In the genomic region with DNA sequence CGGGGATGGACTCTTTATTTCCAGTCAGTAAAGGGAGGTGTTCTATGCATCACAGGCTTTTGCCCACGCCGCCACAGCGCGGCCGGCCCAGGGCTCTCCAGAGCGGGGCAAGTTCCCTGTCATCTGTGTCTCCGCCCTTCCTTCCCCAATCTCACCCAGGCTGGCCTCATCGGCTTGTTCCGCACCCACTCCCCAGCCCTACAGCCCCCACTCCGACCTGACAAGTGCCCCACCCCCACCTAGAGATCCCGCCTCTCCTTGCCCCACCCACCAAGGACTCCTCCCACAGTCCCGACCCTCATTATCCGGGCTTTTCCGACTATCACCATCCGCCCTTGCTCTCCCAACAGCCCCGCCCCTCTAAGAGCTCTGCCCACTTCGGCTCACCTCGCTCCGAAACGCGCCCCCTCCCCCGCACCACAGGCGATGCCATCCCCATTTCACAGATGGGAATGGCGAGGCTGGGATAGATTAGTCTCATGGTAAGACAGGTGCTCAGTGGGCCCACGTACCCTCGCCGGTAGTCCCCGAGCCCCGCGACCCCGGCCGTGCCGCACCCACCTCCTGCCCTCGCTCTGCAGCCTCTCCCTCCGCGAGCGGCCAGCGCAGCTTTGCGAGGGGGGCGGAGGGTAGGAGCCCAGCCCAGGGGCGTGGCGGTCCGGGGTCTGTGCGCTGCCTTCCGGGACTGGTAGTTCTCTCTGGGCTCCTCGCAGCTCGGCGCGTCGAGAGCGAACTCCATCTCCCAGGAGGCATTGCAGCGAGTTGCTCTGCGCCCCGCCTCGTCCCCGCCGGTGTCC, we compare ENCODE assay signal across 1 cellular context.
TF ChIP-seq lines count a peak whose summit lies in the region.

A gene with protein sequence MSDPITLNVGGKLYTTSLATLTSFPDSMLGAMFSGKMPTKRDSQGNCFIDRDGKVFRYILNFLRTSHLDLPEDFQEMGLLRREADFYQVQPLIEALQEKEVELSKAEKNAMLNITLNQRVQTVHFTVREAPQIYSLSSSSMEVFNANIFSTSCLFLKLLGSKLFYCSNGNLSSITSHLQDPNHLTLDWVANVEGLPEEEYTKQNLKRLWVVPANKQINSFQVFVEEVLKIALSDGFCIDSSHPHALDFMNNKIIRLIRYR (minus strand): TSS at position 615 of the 797 bp plus-strand sequence. CDS start 14,072 bp downstream, outside the sequence.

TF ChIP-seq in HepG2, 621 proteins besides CTCF, POLR2A, EP300 and RAD21 (continued from another document and continues in another):
- no peak; the same call in none of the 2 replicates for TF ChIP-seq ZSCAN21 (CRISPR knock-in tag; IDR thresholded peaks at IDR 0.05; ENCODE audit: borderline replicate concordance)
- no peak for TF ChIP-seq ARID2 (CRISPR knock-in tag; IDR thresholded peaks at IDR 0.05; ENCODE audit: borderline replicate concordance)
- TF ChIP-seq RFX3 (CRISPR knock-in tag; IDR thresholded peaks at IDR 0.05) = no peak; the same call in 1 of the 2 replicates
- peak; percentile 89 for TF ChIP-seq RBFOX2 (IDR thresholded peaks at IDR 0.05; ENCODE audit: low read depth, low read length)
- TF ChIP-seq PRPF4 (IDR thresholded peaks at IDR 0.05; ENCODE audit: low read depth, low read length, poor library complexity, severe bottlenecking) = no peak
- TF ChIP-seq ZMYM2 (CRISPR knock-in tag; IDR thresholded peaks at IDR 0.05) = peak; percentile 98
- TF ChIP-seq, protein P1, sequence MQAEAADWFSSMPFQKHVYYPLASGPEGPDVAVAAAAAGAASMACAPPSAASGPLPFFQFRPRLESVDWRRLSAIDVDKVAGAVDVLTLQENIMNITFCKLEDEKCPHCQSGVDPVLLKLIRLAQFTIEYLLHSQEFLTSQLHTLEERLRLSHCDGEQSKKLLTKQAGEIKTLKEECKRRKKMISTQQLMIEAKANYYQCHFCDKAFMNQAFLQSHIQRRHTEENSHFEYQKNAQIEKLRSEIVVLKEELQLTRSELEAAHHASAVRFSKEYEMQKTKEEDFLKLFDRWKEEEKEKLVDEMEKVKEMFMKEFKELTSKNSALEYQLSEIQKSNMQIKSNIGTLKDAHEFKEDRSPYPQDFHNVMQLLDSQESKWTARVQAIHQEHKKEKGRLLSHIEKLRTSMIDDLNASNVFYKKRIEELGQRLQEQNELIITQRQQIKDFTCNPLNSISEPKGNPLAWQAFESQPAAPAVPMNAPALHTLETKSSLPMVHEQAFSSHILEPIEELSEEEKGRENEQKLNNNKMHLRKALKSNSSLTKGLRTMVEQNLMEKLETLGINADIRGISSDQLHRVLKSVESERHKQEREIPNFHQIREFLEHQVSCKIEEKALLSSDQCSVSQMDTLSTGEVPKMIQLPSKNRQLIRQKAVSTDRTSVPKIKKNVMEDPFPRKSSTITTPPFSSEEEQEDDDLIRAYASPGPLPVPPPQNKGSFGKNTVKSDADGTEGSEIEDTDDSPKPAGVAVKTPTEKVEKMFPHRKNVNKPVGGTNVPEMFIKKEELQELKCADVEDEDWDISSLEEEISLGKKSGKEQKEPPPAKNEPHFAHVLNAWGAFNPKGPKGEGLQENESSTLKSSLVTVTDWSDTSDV (CRISPR knock-in tag; IDR thresholded peaks at IDR 0.05) = no peak
- peak; percentile 66 for TF ChIP-seq ZNF317 (CRISPR knock-in tag; IDR thresholded peaks at IDR 0.05)
- TF ChIP-seq ZNF567 (CRISPR knock-in tag; IDR thresholded peaks at IDR 0.05; ENCODE audit: borderline replicate concordance) = no peak
- TF ChIP-seq NCOA1 (CRISPR knock-in tag; IDR thresholded peaks at IDR 0.05) = no peak
- no peak for TF ChIP-seq ZNF768 (CRISPR knock-in tag; IDR thresholded peaks at IDR 0.05)
- TF ChIP-seq RFX1 (IDR thresholded peaks at IDR 0.05) = no peak
- peak; percentile 90; the same call in 1 of the 2 replicates for TF ChIP-seq ZBTB20 (CRISPR knock-in tag; IDR thresholded peaks at IDR 0.05; ENCODE audit: borderline replicate concordance, low read depth)
- TF ChIP-seq ZBTB8A (CRISPR knock-in tag; IDR thresholded peaks at IDR 0.05; ENCODE audit: borderline replicate concordance, low read depth) = no peak
- no peak for TF ChIP-seq ZNF75D (CRISPR knock-in tag; IDR thresholded peaks at IDR 0.05; ENCODE audit: borderline replicate concordance)
- TF ChIP-seq TRIM24 (CRISPR knock-in tag; IDR thresholded peaks at IDR 0.05) = no peak
- peak; percentile 65; the same call in 1 of the 2 replicates for TF ChIP-seq ELF3 (CRISPR knock-in tag; IDR thresholded peaks at IDR 0.05)
- no peak for TF ChIP-seq NR1H2 (CRISPR knock-in tag; IDR thresholded peaks at IDR 0.05; ENCODE audit: borderline replicate concordance, low read depth)
- no peak for TF ChIP-seq HNRNPK (IDR thresholded peaks at IDR 0.05; ENCODE audit: low read depth, low read length, poor library complexity, severe bottlenecking)
- TF ChIP-seq, protein P2, sequence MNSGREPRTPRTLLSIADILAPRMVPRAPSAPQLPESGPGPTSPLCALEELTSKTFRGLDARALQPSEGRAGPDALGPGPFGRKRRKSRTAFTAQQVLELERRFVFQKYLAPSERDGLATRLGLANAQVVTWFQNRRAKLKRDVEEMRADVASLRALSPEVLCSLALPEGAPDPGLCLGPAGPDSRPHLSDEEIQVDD (CRISPR knock-in tag; IDR thresholded peaks at IDR 0.05; ENCODE audit: borderline replicate concordance) = no peak
- TF ChIP-seq ZEB1 (IDR thresholded peaks at IDR 0.05; ENCODE audit: insufficient replicate concordance, low read depth) = no peak
- TF ChIP-seq, protein P3, sequence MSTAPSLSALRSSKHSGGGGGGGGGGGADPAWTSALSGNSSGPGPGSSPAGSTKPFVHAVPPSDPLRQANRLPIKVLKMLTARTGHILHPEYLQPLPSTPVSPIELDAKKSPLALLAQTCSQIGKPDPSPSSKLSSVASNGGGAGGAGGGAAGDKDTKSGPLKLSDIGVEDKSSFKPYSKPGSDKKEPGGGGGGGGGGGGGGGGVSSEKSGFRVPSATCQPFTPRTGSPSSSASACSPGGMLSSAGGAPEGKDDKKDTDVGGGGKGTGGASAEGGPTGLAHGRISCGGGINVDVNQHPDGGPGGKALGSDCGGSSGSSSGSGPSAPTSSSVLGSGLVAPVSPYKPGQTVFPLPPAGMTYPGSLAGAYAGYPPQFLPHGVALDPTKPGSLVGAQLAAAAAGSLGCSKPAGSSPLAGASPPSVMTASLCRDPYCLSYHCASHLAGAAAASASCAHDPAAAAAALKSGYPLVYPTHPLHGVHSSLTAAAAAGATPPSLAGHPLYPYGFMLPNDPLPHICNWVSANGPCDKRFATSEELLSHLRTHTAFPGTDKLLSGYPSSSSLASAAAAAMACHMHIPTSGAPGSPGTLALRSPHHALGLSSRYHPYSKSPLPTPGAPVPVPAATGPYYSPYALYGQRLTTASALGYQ (CRISPR knock-in tag; IDR thresholded peaks at IDR 0.05) = no peak
- TF ChIP-seq ZNF460 (CRISPR knock-in tag; IDR thresholded peaks at IDR 0.05; ENCODE audit: borderline replicate concordance) = no peak; the same call in 1 of the 2 replicates
- no peak for TF ChIP-seq ZSCAN22 (CRISPR knock-in tag; IDR thresholded peaks at IDR 0.05)
- TF ChIP-seq ZNF546 (CRISPR knock-in tag; conservative IDR thresholded peaks at IDR 0.05) = no peak; the same call in 1 of the 2 replicates
- TF ChIP-seq ZNF839 (CRISPR knock-in tag; IDR thresholded peaks at IDR 0.05; ENCODE audit: borderline replicate concordance) = no peak
- no peak for TF ChIP-seq ZFP41 (CRISPR knock-in tag; IDR thresholded peaks at IDR 0.05; ENCODE audit: borderline replicate concordance)
- TF ChIP-seq, protein P4, sequence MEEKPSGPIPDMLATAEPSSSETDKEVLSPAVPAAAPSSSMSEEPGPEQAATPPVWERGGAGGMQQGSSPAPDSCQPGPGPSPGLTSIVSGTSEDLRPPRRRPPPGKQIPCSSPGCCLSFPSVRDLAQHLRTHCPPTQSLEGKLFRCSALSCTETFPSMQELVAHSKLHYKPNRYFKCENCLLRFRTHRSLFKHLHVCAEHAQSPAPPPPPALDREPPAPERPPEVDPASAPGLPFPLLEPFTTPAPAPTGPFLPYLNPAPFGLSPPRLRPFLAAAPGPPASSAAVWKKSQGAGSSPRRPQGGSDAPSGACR (CRISPR knock-in tag; IDR thresholded peaks at IDR 0.05) = peak; percentile 95
- peak; percentile 61 for TF ChIP-seq ZNF772 (CRISPR knock-in tag; IDR thresholded peaks at IDR 0.05)
- no peak for TF ChIP-seq HOXA7 (CRISPR knock-in tag; IDR thresholded peaks at IDR 0.05)
- TF ChIP-seq, protein P5, sequence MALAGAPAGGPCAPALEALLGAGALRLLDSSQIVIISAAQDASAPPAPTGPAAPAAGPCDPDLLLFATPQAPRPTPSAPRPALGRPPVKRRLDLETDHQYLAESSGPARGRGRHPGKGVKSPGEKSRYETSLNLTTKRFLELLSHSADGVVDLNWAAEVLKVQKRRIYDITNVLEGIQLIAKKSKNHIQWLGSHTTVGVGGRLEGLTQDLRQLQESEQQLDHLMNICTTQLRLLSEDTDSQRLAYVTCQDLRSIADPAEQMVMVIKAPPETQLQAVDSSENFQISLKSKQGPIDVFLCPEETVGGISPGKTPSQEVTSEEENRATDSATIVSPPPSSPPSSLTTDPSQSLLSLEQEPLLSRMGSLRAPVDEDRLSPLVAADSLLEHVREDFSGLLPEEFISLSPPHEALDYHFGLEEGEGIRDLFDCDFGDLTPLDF (CRISPR knock-in tag; IDR thresholded peaks at IDR 0.05) = no peak
- TF ChIP-seq HNRNPH1 (optimal IDR thresholded peaks at IDR 0.05; ENCODE audit: low read depth, low read length) = no peak
- no peak; the same call in 1 of the 2 replicates for TF ChIP-seq ZNF782 (CRISPR knock-in tag; IDR thresholded peaks at IDR 0.05; ENCODE audit: borderline replicate concordance)
- no peak for TF ChIP-seq ZNF552 (CRISPR knock-in tag; IDR thresholded peaks at IDR 0.05; ENCODE audit: borderline replicate concordance)
- TF ChIP-seq PITX1 (CRISPR knock-in tag; IDR thresholded peaks at IDR 0.05) = peak; percentile 70
- 0 out of 2 replicates have a peak, but pooled peaks have one; percentile 33 for TF ChIP-seq ZNF335 (CRISPR knock-in tag; IDR thresholded peaks at IDR 0.05)
- no peak; the same call in 1 of the 2 replicates for TF ChIP-seq ZIK1 (CRISPR knock-in tag; IDR thresholded peaks at IDR 0.05; ENCODE audit: borderline replicate concordance, low read depth)
- TF ChIP-seq ZNF337 (CRISPR knock-in tag; IDR thresholded peaks at IDR 0.05; ENCODE audit: borderline replicate concordance, low read depth) = peak; percentile 85; the same call in 1 of the 2 replicates
- TF ChIP-seq REPIN1 (CRISPR knock-in tag; IDR thresholded peaks at IDR 0.05; ENCODE audit: borderline replicate concordance, low read depth) = no peak
- no peak for TF ChIP-seq REXO4 (CRISPR knock-in tag; IDR thresholded peaks at IDR 0.05; ENCODE audit: borderline replicate concordance)
- TF ChIP-seq ZNF260 (CRISPR knock-in tag; IDR thresholded peaks at IDR 0.05; ENCODE audit: borderline replicate concordance, low read depth) = no peak
- TF ChIP-seq SAP130 (CRISPR knock-in tag; IDR thresholded peaks at IDR 0.05; ENCODE audit: low read depth) = peak; percentile 74; the same call in 1 of the 2 replicates
- TF ChIP-seq ZNF577 (CRISPR knock-in tag; IDR thresholded peaks at IDR 0.05; ENCODE audit: borderline replicate concordance, low read depth) = no peak
- TF ChIP-seq PHF20 (CRISPR knock-in tag; IDR thresholded peaks at IDR 0.05) = no peak
- TF ChIP-seq, protein P6, sequence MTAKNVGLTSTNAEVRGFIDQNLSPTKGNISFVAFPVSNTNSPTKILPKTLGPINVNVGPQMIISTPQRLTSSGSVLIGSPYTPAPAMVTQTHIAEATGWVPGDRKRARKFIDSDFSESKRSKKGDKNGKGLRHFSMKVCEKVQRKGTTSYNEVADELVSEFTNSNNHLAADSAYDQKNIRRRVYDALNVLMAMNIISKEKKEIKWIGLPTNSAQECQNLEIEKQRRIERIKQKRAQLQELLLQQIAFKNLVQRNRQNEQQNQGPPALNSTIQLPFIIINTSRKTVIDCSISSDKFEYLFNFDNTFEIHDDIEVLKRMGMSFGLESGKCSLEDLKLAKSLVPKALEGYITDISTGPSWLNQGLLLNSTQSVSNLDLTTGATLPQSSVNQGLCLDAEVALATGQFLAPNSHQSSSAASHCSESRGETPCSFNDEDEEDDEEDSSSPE (CRISPR knock-in tag; IDR thresholded peaks at IDR 0.05) = no peak; the same call in 1 of the 2 replicates
- peak; percentile 99; the same call in 1 of the 2 replicates for TF ChIP-seq CHD4 (IDR thresholded peaks at IDR 0.05; ENCODE audit: borderline replicate concordance, low read length)
- TF ChIP-seq EHMT2 (IDR thresholded peaks at IDR 0.05; ENCODE audit: borderline replicate concordance, low read depth, low read length) = no peak
- TF ChIP-seq ZNF570 (CRISPR knock-in tag; IDR thresholded peaks at IDR 0.05; ENCODE audit: borderline replicate concordance) = no peak
- TF ChIP-seq ZNF788 (CRISPR knock-in tag; IDR thresholded peaks at IDR 0.05; ENCODE audit: borderline replicate concordance) = peak; percentile 58; the same call in 1 of the 2 replicates
- TF ChIP-seq BRD4 (CRISPR knock-in tag; IDR thresholded peaks at IDR 0.05) = no peak; the same call in 1 of the 2 replicates
- 0 out of 2 replicates have a peak, but pooled peaks have one; percentile 65 for TF ChIP-seq PAWR (CRISPR knock-in tag; IDR thresholded peaks at IDR 0.05; ENCODE audit: borderline replicate concordance)
- TF ChIP-seq, protein P7, sequence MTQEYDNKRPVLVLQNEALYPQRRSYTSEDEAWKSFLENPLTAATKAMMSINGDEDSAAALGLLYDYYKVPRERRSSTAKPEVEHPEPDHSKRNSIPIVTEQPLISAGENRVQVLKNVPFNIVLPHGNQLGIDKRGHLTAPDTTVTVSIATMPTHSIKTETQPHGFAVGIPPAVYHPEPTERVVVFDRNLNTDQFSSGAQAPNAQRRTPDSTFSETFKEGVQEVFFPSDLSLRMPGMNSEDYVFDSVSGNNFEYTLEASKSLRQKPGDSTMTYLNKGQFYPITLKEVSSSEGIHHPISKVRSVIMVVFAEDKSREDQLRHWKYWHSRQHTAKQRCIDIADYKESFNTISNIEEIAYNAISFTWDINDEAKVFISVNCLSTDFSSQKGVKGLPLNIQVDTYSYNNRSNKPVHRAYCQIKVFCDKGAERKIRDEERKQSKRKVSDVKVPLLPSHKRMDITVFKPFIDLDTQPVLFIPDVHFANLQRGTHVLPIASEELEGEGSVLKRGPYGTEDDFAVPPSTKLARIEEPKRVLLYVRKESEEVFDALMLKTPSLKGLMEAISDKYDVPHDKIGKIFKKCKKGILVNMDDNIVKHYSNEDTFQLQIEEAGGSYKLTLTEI (CRISPR knock-in tag; conservative IDR thresholded peaks at IDR 0.05) = no peak
- no peak for TF ChIP-seq FOXJ3 (CRISPR knock-in tag; IDR thresholded peaks at IDR 0.05; ENCODE audit: borderline replicate concordance)
- TF ChIP-seq ZNF235 (CRISPR knock-in tag; IDR thresholded peaks at IDR 0.05; ENCODE audit: borderline replicate concordance) = no peak
- TF ChIP-seq, protein P8, sequence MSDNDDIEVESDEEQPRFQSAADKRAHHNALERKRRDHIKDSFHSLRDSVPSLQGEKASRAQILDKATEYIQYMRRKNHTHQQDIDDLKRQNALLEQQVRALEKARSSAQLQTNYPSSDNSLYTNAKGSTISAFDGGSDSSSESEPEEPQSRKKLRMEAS (IDR thresholded peaks at IDR 0.05) = peak; percentile 86
- no peak for TF ChIP-seq MZF1 (CRISPR knock-in tag; IDR thresholded peaks at IDR 0.05; ENCODE audit: borderline replicate concordance)
- TF ChIP-seq XBP1 (CRISPR knock-in tag; IDR thresholded peaks at IDR 0.05) = no peak
- TF ChIP-seq NPAS2 (CRISPR knock-in tag; IDR thresholded peaks at IDR 0.05; ENCODE audit: borderline replicate concordance) = no peak
- TF ChIP-seq ESRRA (CRISPR knock-in tag; IDR thresholded peaks at IDR 0.05; ENCODE audit: low read depth) = peak; percentile 71; the same call in 1 of the 2 replicates
- TF ChIP-seq TAF1 (CRISPR knock-in tag; IDR thresholded peaks at IDR 0.05) = peak; percentile 82
- TF ChIP-seq ZBTB7A (CRISPR knock-in tag; IDR thresholded peaks at IDR 0.05) = 0 out of 2 replicates have a peak, but pooled peaks have one; percentile 35
- TF ChIP-seq TARDBP (CRISPR knock-in tag; IDR thresholded peaks at IDR 0.05) = no peak
- TF ChIP-seq ZNF644 (CRISPR knock-in tag; IDR thresholded peaks at IDR 0.05; ENCODE audit: low read depth) = no peak
